20 cellular contexts compared by ENCODE assay signal in the genomic region with DNA sequence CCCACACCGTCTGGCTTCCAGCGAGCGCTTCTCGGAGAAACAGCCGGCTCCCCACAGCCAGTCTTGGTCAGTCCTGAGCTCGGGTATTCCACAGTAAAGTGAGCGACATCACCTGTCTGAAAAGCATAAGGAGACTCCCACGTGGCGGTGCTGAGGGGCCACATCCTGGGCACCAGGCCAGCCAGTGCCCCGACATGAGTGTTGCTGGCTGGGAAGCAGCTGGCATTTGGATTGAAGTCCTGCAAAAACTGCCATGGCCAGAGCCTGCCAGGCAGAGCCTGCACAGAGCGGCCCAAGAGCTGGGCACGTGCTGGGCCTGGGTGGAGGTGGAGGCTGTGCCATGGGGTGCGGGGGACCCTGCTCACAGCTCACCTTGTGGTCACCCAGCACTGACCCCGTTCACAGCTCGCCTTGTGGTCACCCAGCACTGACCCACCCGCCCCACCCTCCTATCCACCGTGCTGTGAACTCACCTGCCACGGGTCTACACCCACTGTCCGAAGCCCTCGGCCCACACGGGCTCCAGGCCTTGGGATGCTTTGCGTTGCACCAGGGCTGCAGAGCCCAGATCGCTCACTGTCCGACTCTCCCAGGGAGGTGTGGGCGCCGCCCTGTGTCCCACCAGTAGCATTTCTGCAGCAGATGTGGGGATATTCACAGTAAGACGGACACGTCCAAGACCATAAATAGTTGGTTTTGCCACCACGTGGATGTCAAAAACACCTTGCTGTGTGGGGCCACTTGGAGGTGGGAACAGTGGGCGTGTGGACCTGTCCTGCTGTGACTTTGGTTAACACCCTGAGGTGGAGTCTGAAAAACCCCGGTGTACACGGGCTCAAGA. TPM values are rescaled to one million over a fixed set of nuclear protein-coding genes. Genes with fewer than 3 reads are reported as not detected.
DNase-seq lines count a peak whose midpoint lies in the region; ATAC-seq and TF ChIP-seq lines count a peak whose summit lies in the region.
"Had no signal": no experiment of that assay in that cellular context is flagged by ENCODE, and none has a peak within 500 bp of the region (broad histone marks: within the 10 kb centered on the region; RNA-seq: fewer than 3 reads in every experiment).

No MANE protein-coding gene starts in this region.

- no peak overlapping the region for H2BK15ac ChIP-seq in neuronal stem cell (ENCODE audit: low read length)

- H2BK5ac ChIP-seq in neuronal stem cell (ENCODE audit: low read length), result no peak overlapping the region

- H4K8ac ChIP-seq in neuronal stem cell (ENCODE audit: low read depth, low read length), result no peak overlapping the region

- peaks cover 9% of the 10 kb centered on the region for H3K4me1 Mint-ChIP-seq in endothelial cell (ENCODE audit: unreplicated experiment)
- H3K4me1 Mint-ChIP-seq in activated CD4-positive, alpha-beta memory T cell treated with anti-CD3 and anti-CD28 coated beads, Interleukin-2, amount 10 ng/mL, durations not matched to agents 7 days and 5 days, result no peaks in the 10 kb centered on the region
- H3K4me1 Mint-ChIP-seq: CD8-positive, alpha-beta memory T cell; IgD-negative memory B cell had no signal

- no peaks in the 10 kb centered on the region for H3K79me1 ChIP-seq in neuronal stem cell (ENCODE audit: low read depth, low read length)

- H3K9me3 Mint-ChIP-seq in endothelial cell (ENCODE audit: unreplicated experiment), result no peaks in the 10 kb centered on the region
- H3K9me3 Mint-ChIP-seq in activated CD4-positive, alpha-beta memory T cell treated with anti-CD3 and anti-CD28 coated beads, Interleukin-2, amount 10 ng/mL, durations not matched to agents 7 days and 5 days, result no peaks in the 10 kb centered on the region
- H3K9me3 Mint-ChIP-seq: CD8-positive, alpha-beta memory T cell had no signal

- no peak overlapping the region for H3K4ac ChIP-seq in neuronal stem cell (ENCODE audit: low read length)

- no peak overlapping the region for H3K27ac Mint-ChIP-seq in endothelial cell (ENCODE audit: unreplicated experiment)
- no peak overlapping the region for H3K27ac Mint-ChIP-seq in activated CD4-positive, alpha-beta memory T cell treated with anti-CD3 and anti-CD28 coated beads, Interleukin-2, amount 10 ng/mL, durations not matched to agents 7 days and 5 days

- H3K9ac ChIP-seq in neuronal stem cell (ENCODE audit: low read depth, low read length, poor library complexity), result no peak overlapping the region
- H3K9ac ChIP-seq: BLaER1 treated with 17β-estradiol and CSF1 and Interleukin-3, amounts not matched to agents 10 nM and 100 nM had no signal

- H4K91ac ChIP-seq in neuronal stem cell (ENCODE audit: low read depth, low read length, poor library complexity), result no peak overlapping the region

- peaks cover 14% of the 10 kb centered on the region for H3K36me3 Mint-ChIP-seq in endothelial cell (ENCODE audit: low read depth, unreplicated experiment)
- H3K36me3 Mint-ChIP-seq in activated CD4-positive, alpha-beta memory T cell treated with anti-CD3 and anti-CD28 coated beads, Interleukin-2, amount 10 ng/mL, durations not matched to agents 7 days and 5 days (ENCODE audit: low read depth), result peaks cover 73% of the 10 kb centered on the region

- H3K9me3 ChIP-seq in left ventricle myocardium inferior (replicated peaks), result no peaks in the 10 kb centered on the region
- H3K9me3 ChIP-seq in neuronal stem cell (replicated peaks in 1 of 2; ENCODE audit: control insufficient read depth in 2 of 2, insufficient read depth in 1 of 2, low read depth in 1 of 2, low read length in 2 of 2), result peaks cover 0 to under 1% of the 10 kb centered on the region in 2 donors
- H3K9me3 ChIP-seq: A549 had no signal

- peak overlapping the region; percentile 17 for H3K23ac ChIP-seq in neuronal stem cell (ENCODE audit: low read depth, low read length, poor library complexity)

- peak overlapping the region; percentile 31 for H2AK5ac ChIP-seq in neuronal stem cell (ENCODE audit: low read depth, low read length)

- no peak overlapping the region for H3K4me3 Mint-ChIP-seq in endothelial cell (ENCODE audit: unreplicated experiment)
- no peak overlapping the region for H3K4me3 Mint-ChIP-seq in activated CD4-positive, alpha-beta memory T cell treated with anti-CD3 and anti-CD28 coated beads, Interleukin-2, amount 10 ng/mL, durations not matched to agents 7 days and 5 days
- H3K4me3 Mint-ChIP-seq: CD8-positive, alpha-beta memory T cell; IgD-negative memory B cell had no signal

- H2BK120ac ChIP-seq in neuronal stem cell (ENCODE audit: low read depth, low read length), result no peak overlapping the region

- H3K4me1 ChIP-seq in left ventricle myocardium inferior (peaks cover 47% of the 10 kb centered on the region), neuronal stem cell (ENCODE audit: control insufficient read depth in 2 of 2, insufficient read depth in 1 of 2, low read depth in 1 of 2, low read length in 2 of 2) (peaks cover 0 to 13% of the 10 kb centered on the region in 2 donors)

- peaks cover 50% of the 10 kb centered on the region for H3K36me3 ChIP-seq in left ventricle myocardium inferior
- peaks cover 0 to 11% of the 10 kb centered on the region in 2 donors for H3K36me3 ChIP-seq in neuronal stem cell (replicated peaks in 1 of 2; ENCODE audit: control insufficient read depth in 2 of 2, insufficient read depth in 2 of 2, low read length in 2 of 2)

- TF ChIP-seq CTCF in left ventricle myocardium inferior (IDR thresholded peaks at IDR 0.05; ENCODE audit: borderline replicate concordance), result no peak
- TF ChIP-seq CTCF in endothelial cell (IDR thresholded peaks at IDR 0.05; ENCODE audit: unreplicated experiment), result no peak

- H2BK12ac ChIP-seq in neuronal stem cell (ENCODE audit: low read length), result no peak overlapping the region

- CTCF ChIA-PET in activated CD4-positive, alpha-beta memory T cell treated with anti-CD3 and anti-CD28 coated beads, Interleukin-2, amount 10 ng/mL, durations not matched to agents 7 days and 5 days (lab: Charles Lee), result no interaction called here

- H3K18ac ChIP-seq in neuronal stem cell (ENCODE audit: low read length), result peak overlapping the region; percentile 44

- DNase-seq in DMS79 treated with DMSO at 0.1 percent for 48 hours (lab: John Stamatoyannopoulos, UW) (peak; percentile 43), NCI-H2029 (lab: John Stamatoyannopoulos, UW) (peak; percentile 76), left ventricle myocardium inferior (peak; percentile 64), neuronal stem cell (ENCODE audit: low spot score) (no peak), endothelial cell (ENCODE audit: low spot score) (no peak), NCI-H146 treated with DMSO at 0.1 percent for 48 hours (lab: John Stamatoyannopoulos, UW; ENCODE audit: unreplicated experiment) (no peak)
- no peak for DNase-seq in activated CD4-positive, alpha-beta memory T cell treated with anti-CD3 and anti-CD28 coated beads, Interleukin-2, amount 10 ng/mL, durations not matched to agents 7 days and 5 days
- DNase-seq: CD8-positive, alpha-beta memory T cell; GDM1; H7; NCI-H1417 treated with DMSO at 0.1 percent for 48 hours; NCI-H2081; NCI-H510A treated with DMSO at 0.1 percent for 48 hours; SHP77 treated with DMSO at 0.1 percent for 48 hours had no signal

- intact Hi-C loops in left ventricle myocardium inferior (cut with micrococcal nuclease), result no loop called here

- WGBS in neuronal stem cell (ENCODE audit: extremely low coverage in 2 of 2, insufficient read length in 2 of 2, insufficient replicate concordance in 1 of 2), 2 donors, result no CpG with 5 or more reads among the region's 32 CpGs

- H3K27ac ChIP-seq in left ventricle myocardium inferior (replicated peaks) (no peak overlapping the region), neuronal stem cell (replicated peaks; ENCODE audit: low read length) (no peak overlapping the region)
- H3K27ac ChIP-seq: BLaER1 treated with 17β-estradiol and CSF1 and Interleukin-3, amounts not matched to agents 10 nM and 100 nM had no signal

- no peak for ATAC-seq in GM21529 (IDR thresholded peaks at IDR 0.05; ENCODE audit: unreplicated experiment)
- ATAC-seq: GM12878, SK-N-SH treated with all-trans-retinoic acid at 6 μM for 48 hours had no signal

- peaks cover 5% of the 10 kb centered on the region for H3K27me3 Mint-ChIP-seq in endothelial cell (ENCODE audit: unreplicated experiment)
- no peaks in the 10 kb centered on the region for H3K27me3 Mint-ChIP-seq in activated CD4-positive, alpha-beta memory T cell treated with anti-CD3 and anti-CD28 coated beads, Interleukin-2, amount 10 ng/mL, durations not matched to agents 7 days and 5 days
- H3K27me3 Mint-ChIP-seq: CD8-positive, alpha-beta memory T cell; IgD-negative memory B cell had no signal

- H3K4me3 ChIP-seq in left ventricle myocardium inferior, result no peak overlapping the region
- no peak overlapping the region for H3K4me3 ChIP-seq in neuronal stem cell (ENCODE audit: low read length in 2 of 2)
- H3K4me3 ChIP-seq: A549; BLaER1 treated with 17β-estradiol and CSF1 and Interleukin-3, amounts not matched to agents 10 nM and 100 nM; GM12878 had no signal

- no peaks in the 10 kb centered on the region for H3K27me3 ChIP-seq in left ventricle myocardium inferior (ENCODE audit: low read depth)
- H3K27me3 ChIP-seq in neuronal stem cell (ENCODE audit: control insufficient read depth in 3 of 3, insufficient read depth in 3 of 3, low read depth in 1 of 3, low read length in 3 of 3), result no peaks in the 10 kb centered on the region
- H3K27me3 ChIP-seq: BLaER1 treated with 17β-estradiol and CSF1 and Interleukin-3, amounts not matched to agents 10 nM and 100 nM had no signal

- POLR2A ChIA-PET in activated CD4-positive, alpha-beta memory T cell treated with anti-CD3 and anti-CD28 coated beads, Interleukin-2, amount 10 ng/mL, durations not matched to agents 7 days and 5 days (lab: Charles Lee), result no interaction called here

- no peak overlapping the region for H2AFZ ChIP-seq in neuronal stem cell (ENCODE audit: low read length)

- no peak overlapping the region for H3K4me2 ChIP-seq in neuronal stem cell (ENCODE audit: insufficient read depth, low read length, poor library complexity, severe bottlenecking)
- H3K4me2 ChIP-seq: A549 had no signal

- no peak overlapping the region for H3K14ac ChIP-seq in neuronal stem cell (ENCODE audit: low read length)

RNA-seq across cellular contexts. Expression of a gene that starts 48.8 kb away (rescaled TPM):
- total RNA-seq in left ventricle myocardium inferior (91.4 TPM), endothelial cell (ENCODE audit: unreplicated experiment) (60.3 TPM)
- 26.3 TPM for polyA plus RNA-seq in neuronal stem cell (2013, experiment 1 of 2)
- polyA plus RNA-seq in neuronal stem cell (2013, experiment 2 of 2), result 24.0 TPM
- total RNA-seq in activated CD4-positive, alpha-beta memory T cell treated with anti-CD3 and anti-CD28 coated beads, Interleukin-2, amount 10 ng/mL, durations not matched to agents 7 days and 5 days, result 10 to 100 TPM; 53.7 to 56.7 TPM

RNA-seq across cellular contexts. Expression of a gene that starts 56.4 kb away (rescaled TPM):
- total RNA-seq in left ventricle myocardium inferior, result 206 TPM
- 21.1 TPM for polyA plus RNA-seq in neuronal stem cell (2013, experiment 1 of 2)
- polyA plus RNA-seq in neuronal stem cell (2013, experiment 2 of 2), result 21.1 TPM
- total RNA-seq in endothelial cell (ENCODE audit: unreplicated experiment), result 52.3 TPM
- 100 to 1,000 TPM; 214 to 215 TPM for total RNA-seq in activated CD4-positive, alpha-beta memory T cell treated with anti-CD3 and anti-CD28 coated beads, Interleukin-2, amount 10 ng/mL, durations not matched to agents 7 days and 5 days

Comparison
In these comparisons a context has a peak if more than half of its experiments do, and no peak if none do; other contexts are left out.
1. DNase-seq: peak in DMS79 treated with DMSO at 0.1 percent for 48 hours (single experiment), NCI-H2029 (single experiment) and left ventricle myocardium inferior (single experiment); none in neuronal stem cell (single experiment), endothelial cell (single experiment), activated CD4-positive, alpha-beta memory T cell treated with anti-CD3 and anti-CD28 coated beads, Interleukin-2, amount 10 ng/mL, durations not matched to agents 7 days and 5 days (single experiment) and NCI-H146 treated with DMSO at 0.1 percent for 48 hours (single experiment).